1 cellular context compared by ENCODE assay signal in genomic region chr16:85612191-85612800, GRCh38.
A peak's percentile ranks its signal among the peaks of the same experiment; 100 is the strongest.
TF ChIP-seq lines count a peak whose summit lies in the region.

No MANE protein-coding gene starts in this region.

TF ChIP-seq in HepG2, 621 proteins besides CTCF, POLR2A, EP300 and RAD21 (continued from another document and continues in another):
- TF ChIP-seq, protein P1, sequence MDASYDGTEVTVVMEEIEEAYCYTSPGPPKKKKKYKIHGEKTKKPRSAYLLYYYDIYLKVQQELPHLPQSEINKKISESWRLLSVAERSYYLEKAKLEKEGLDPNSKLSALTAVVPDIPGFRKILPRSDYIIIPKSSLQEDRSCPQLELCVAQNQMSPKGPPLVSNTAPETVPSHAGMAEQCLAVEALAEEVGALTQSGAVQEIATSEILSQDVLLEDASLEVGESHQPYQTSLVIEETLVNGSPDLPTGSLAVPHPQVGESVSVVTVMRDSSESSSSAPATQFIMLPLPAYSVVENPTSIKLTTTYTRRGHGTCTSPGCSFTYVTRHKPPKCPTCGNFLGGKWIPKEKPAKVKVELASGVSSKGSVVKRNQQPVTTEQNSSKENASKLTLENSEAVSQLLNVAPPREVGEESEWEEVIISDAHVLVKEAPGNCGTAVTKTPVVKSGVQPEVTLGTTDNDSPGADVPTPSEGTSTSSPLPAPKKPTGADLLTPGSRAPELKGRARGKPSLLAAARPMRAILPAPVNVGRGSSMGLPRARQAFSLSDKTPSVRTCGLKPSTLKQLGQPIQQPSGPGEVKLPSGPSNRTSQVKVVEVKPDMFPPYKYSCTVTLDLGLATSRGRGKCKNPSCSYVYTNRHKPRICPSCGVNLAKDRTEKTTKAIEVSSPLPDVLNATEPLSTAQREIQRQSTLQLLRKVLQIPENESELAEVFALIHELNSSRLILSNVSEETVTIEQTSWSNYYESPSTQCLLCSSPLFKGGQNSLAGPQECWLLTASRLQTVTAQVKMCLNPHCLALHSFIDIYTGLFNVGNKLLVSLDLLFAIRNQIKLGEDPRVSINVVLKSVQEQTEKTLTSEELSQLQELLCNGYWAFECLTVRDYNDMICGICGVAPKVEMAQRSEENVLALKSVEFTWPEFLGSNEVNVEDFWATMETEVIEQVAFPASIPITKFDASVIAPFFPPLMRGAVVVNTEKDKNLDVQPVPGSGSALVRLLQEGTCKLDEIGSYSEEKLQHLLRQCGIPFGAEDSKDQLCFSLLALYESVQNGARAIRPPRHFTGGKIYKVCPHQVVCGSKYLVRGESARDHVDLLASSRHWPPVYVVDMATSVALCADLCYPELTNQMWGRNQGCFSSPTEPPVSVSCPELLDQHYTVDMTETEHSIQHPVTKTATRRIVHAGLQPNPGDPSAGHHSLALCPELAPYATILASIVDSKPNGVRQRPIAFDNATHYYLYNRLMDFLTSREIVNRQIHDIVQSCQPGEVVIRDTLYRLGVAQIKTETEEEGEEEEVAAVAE (CRISPR knock-in tag; IDR thresholded peaks at IDR 0.05; ENCODE audit: borderline replicate concordance): no peak
- TF ChIP-seq ZSCAN30 (CRISPR knock-in tag; IDR thresholded peaks at IDR 0.05) (no peak), PRDM15 (CRISPR knock-in tag; IDR thresholded peaks at IDR 0.05) (0 out of 2 replicates have a peak, but pooled peaks have one; percentile 17), LBX2 (CRISPR knock-in tag; IDR thresholded peaks at IDR 0.05; ENCODE audit: borderline replicate concordance) (no peak), ZFY (CRISPR knock-in tag; IDR thresholded peaks at IDR 0.05) (peak; percentile 4; the same call in 1 of the 2 replicates), ZNF724P (CRISPR knock-in tag; IDR thresholded peaks at IDR 0.05; ENCODE audit: borderline replicate concordance) (no peak), ZNF746 (CRISPR knock-in tag; IDR thresholded peaks at IDR 0.05) (no peak), ZNF234 (CRISPR knock-in tag; conservative IDR thresholded peaks at IDR 0.05) (no peak), DNMT3B (CRISPR knock-in tag; conservative IDR thresholded peaks at IDR 0.05) (0 out of 2 replicates have a peak, but pooled peaks have one; percentile 9), ZBTB38 (CRISPR knock-in tag; IDR thresholded peaks at IDR 0.05) (no peak), NCOA1 (CRISPR knock-in tag; IDR thresholded peaks at IDR 0.05) (no peak), ZBTB10 (CRISPR knock-in tag; IDR thresholded peaks at IDR 0.05; ENCODE audit: borderline replicate concordance) (peak; percentile 5; the same call in 1 of the 2 replicates), ZNF383 (CRISPR knock-in tag; IDR thresholded peaks at IDR 0.05; ENCODE audit: borderline replicate concordance) (no peak), ATF5 (CRISPR knock-in tag; IDR thresholded peaks at IDR 0.05; ENCODE audit: low read depth) (no peak), SAP130 (CRISPR knock-in tag; IDR thresholded peaks at IDR 0.05; ENCODE audit: low read depth) (no peak), MED8 (CRISPR knock-in tag; IDR thresholded peaks at IDR 0.05; ENCODE audit: insufficient replicate concordance) (no peak), HNRNPK (IDR thresholded peaks at IDR 0.05; ENCODE audit: low read depth, low read length, poor library complexity, severe bottlenecking) (no peak), KLF11 (CRISPR knock-in tag; IDR thresholded peaks at IDR 0.05) (no peak), BCL3 (CRISPR knock-in tag; IDR thresholded peaks at IDR 0.05) (no peak), ETV6 (CRISPR knock-in tag; conservative IDR thresholded peaks at IDR 0.05) (no peak), ZNF143 (CRISPR knock-in tag; IDR thresholded peaks at IDR 0.05) (no peak), KLF9 (CRISPR knock-in tag; IDR thresholded peaks at IDR 0.05; ENCODE audit: low read depth) (no peak), MIER3 (CRISPR knock-in tag; IDR thresholded peaks at IDR 0.05; ENCODE audit: borderline replicate concordance) (no peak)
- TF ChIP-seq, protein P2, sequence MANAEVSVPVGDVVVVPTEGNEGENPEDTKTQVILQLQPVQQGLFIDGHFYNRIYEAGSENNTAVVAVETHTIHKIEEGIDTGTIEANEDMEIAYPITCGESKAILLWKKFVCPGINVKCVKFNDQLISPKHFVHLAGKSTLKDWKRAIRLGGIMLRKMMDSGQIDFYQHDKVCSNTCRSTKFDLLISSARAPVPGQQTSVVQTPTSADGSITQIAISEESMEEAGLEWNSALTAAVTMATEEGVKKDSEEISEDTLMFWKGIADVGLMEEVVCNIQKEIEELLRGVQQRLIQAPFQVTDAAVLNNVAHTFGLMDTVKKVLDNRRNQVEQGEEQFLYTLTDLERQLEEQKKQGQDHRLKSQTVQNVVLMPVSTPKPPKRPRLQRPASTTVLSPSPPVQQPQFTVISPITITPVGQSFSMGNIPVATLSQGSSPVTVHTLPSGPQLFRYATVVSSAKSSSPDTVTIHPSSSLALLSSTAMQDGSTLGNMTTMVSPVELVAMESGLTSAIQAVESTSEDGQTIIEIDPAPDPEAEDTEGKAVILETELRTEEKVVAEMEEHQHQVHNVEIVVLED (CRISPR knock-in tag; IDR thresholded peaks at IDR 0.05; ENCODE audit: borderline replicate concordance): no peak
- TF ChIP-seq, protein P3, sequence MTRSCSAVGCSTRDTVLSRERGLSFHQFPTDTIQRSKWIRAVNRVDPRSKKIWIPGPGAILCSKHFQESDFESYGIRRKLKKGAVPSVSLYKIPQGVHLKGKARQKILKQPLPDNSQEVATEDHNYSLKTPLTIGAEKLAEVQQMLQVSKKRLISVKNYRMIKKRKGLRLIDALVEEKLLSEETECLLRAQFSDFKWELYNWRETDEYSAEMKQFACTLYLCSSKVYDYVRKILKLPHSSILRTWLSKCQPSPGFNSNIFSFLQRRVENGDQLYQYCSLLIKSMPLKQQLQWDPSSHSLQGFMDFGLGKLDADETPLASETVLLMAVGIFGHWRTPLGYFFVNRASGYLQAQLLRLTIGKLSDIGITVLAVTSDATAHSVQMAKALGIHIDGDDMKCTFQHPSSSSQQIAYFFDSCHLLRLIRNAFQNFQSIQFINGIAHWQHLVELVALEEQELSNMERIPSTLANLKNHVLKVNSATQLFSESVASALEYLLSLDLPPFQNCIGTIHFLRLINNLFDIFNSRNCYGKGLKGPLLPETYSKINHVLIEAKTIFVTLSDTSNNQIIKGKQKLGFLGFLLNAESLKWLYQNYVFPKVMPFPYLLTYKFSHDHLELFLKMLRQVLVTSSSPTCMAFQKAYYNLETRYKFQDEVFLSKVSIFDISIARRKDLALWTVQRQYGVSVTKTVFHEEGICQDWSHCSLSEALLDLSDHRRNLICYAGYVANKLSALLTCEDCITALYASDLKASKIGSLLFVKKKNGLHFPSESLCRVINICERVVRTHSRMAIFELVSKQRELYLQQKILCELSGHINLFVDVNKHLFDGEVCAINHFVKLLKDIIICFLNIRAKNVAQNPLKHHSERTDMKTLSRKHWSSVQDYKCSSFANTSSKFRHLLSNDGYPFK (CRISPR knock-in tag; IDR thresholded peaks at IDR 0.05; ENCODE audit: borderline replicate concordance): no peak
- TF ChIP-seq, protein P4, sequence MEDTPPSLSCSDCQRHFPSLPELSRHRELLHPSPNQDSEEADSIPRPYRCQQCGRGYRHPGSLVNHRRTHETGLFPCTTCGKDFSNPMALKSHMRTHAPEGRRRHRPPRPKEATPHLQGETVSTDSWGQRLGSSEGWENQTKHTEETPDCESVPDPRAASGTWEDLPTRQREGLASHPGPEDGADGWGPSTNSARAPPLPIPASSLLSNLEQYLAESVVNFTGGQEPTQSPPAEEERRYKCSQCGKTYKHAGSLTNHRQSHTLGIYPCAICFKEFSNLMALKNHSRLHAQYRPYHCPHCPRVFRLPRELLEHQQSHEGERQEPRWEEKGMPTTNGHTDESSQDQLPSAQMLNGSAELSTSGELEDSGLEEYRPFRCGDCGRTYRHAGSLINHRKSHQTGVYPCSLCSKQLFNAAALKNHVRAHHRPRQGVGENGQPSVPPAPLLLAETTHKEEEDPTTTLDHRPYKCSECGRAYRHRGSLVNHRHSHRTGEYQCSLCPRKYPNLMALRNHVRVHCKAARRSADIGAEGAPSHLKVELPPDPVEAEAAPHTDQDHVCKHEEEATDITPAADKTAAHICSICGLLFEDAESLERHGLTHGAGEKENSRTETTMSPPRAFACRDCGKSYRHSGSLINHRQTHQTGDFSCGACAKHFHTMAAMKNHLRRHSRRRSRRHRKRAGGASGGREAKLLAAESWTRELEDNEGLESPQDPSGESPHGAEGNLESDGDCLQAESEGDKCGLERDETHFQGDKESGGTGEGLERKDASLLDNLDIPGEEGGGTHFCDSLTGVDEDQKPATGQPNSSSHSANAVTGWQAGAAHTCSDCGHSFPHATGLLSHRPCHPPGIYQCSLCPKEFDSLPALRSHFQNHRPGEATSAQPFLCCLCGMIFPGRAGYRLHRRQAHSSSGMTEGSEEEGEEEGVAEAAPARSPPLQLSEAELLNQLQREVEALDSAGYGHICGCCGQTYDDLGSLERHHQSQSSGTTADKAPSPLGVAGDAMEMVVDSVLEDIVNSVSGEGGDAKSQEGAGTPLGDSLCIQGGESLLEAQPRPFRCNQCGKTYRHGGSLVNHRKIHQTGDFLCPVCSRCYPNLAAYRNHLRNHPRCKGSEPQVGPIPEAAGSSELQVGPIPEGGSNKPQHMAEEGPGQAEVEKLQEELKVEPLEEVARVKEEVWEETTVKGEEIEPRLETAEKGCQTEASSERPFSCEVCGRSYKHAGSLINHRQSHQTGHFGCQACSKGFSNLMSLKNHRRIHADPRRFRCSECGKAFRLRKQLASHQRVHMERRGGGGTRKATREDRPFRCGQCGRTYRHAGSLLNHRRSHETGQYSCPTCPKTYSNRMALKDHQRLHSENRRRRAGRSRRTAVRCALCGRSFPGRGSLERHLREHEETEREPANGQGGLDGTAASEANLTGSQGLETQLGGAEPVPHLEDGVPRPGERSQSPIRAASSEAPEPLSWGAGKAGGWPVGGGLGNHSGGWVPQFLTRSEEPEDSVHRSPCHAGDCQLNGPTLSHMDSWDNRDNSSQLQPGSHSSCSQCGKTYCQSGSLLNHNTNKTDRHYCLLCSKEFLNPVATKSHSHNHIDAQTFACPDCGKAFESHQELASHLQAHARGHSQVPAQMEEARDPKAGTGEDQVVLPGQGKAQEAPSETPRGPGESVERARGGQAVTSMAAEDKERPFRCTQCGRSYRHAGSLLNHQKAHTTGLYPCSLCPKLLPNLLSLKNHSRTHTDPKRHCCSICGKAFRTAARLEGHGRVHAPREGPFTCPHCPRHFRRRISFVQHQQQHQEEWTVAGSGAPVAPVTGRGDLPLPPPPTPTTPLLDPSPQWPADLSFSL (CRISPR knock-in tag; IDR thresholded peaks at IDR 0.05): no peak
